9 cellular contexts compared by ENCODE assay signal in the genomic region with DNA sequence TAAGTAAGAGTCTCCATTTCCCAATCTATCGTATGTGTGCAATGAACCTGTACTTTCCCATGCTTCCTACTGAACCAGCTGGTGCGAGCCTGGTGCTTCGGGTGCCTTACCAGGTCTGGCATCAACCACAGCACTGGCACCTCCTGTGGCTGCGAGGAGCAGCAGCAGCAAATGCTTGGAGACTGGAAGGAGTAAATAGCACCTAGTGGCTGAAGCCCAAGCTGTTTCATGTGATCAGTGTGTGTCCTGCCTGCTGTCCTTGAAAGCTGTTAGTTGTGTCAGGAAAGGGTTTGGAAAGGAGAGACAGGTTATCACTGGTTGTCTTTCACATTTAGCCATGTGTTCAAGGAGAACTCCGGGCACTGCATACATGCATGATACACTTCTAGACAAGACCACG. TPM values are rescaled to one million over a fixed set of nuclear protein-coding genes. Genes with fewer than 3 reads are reported as not detected.
DNase-seq lines count a peak whose midpoint lies in the region; TF ChIP-seq lines count a peak whose summit lies in the region.
"Had no signal": no experiment of that assay in that cellular context is flagged by ENCODE, and none has a peak within 500 bp of the region (broad histone marks: within the 10 kb centered on the region; RNA-seq: fewer than 3 reads in every experiment).

No MANE protein-coding gene starts in this region.

- no peaks in the 10 kb centered on the region for H3K27me3 Mint-ChIP-seq in endodermal cell (ENCODE audit: insufficient read depth)

- peak overlapping the region; percentile 11 for H2AFZ ChIP-seq in parathyroid adenoma

- H3K4me3 Mint-ChIP-seq in endodermal cell: no peak overlapping the region

- no peaks in the 10 kb centered on the region for H3K36me3 Mint-ChIP-seq in endodermal cell (ENCODE audit: low read depth)

- no peak overlapping the region for H3K27ac Mint-ChIP-seq in endodermal cell

- peaks cover 39% of the 10 kb centered on the region for H3K4me1 Mint-ChIP-seq in endodermal cell

- DNase-seq in GM12865 (ENCODE audit: low read depth): peak; percentile 16
- DNase-seq in NCI-H446 (lab: John Stamatoyannopoulos, UW): peak; percentile 62 to 83
- peak; percentile 87 for DNase-seq in endodermal cell
- no peak for DNase-seq in SJCRH30
- DNase-seq in T-helper 2 cell: no peak
- no peak for DNase-seq in GM20000 (ENCODE audit: low spot score)
- DNase-seq in globus pallidus (ENCODE audit: low spot score): no peak

- TF ChIP-seq CTCF in GM12865 (IDR thresholded peaks at IDR 0.05; ENCODE audit: insufficient read depth, low read depth, low read length, missing control alignments): no peak
- peak; percentile 79 for TF ChIP-seq CTCF in endodermal cell (conservative IDR thresholded peaks at IDR 0.05)
- peak; percentile 52 for TF ChIP-seq CTCF in parathyroid adenoma (IDR thresholded peaks at IDR 0.05)
- TF ChIP-seq CTCF in GM20000 (IDR thresholded peaks at IDR 0.05; ENCODE audit: extremely low read depth, missing control alignments): no peak

- H3K4me3 ChIP-seq in GM12865 (ENCODE audit: low read depth, low read length): no peak overlapping the region
- no peak overlapping the region for H3K4me3 ChIP-seq in endodermal cell (ENCODE audit: low read length)
- H3K4me3 ChIP-seq in parathyroid adenoma (ENCODE audit: low read depth, low read length): no peak overlapping the region
- H3K4me3 ChIP-seq in SJCRH30: no peak overlapping the region
- H3K4me3 ChIP-seq: HAP-1 had no signal

- H3K4me2 ChIP-seq in parathyroid adenoma (ENCODE audit: low read length): no peak overlapping the region

- H3K9me3 ChIP-seq in endodermal cell (ENCODE audit: control insufficient read depth, low read length): no peaks in the 10 kb centered on the region
- no peaks in the 10 kb centered on the region for H3K9me3 ChIP-seq in parathyroid adenoma (ENCODE audit: control insufficient read depth, low read length)
- no peaks in the 10 kb centered on the region for H3K9me3 ChIP-seq in SJCRH30 (replicated peaks)
- H3K9me3 ChIP-seq: HAP-1 had no signal

- H3K79me2 ChIP-seq in parathyroid adenoma: no peaks in the 10 kb centered on the region

- H3K9me3 Mint-ChIP-seq in endodermal cell: no peaks in the 10 kb centered on the region

- H3K9ac ChIP-seq in endodermal cell (ENCODE audit: extremely low read depth, low read length, poor library complexity, severe bottlenecking): no peak overlapping the region
- H3K9ac ChIP-seq in parathyroid adenoma: no peak overlapping the region

- 64 to 75% methylated on average over 2 to 6 of the region's 6 CpGs for WGBS in endodermal cell (ENCODE audit: insufficient coverage in 1 of 2, insufficient read length in 1 of 2), 2 experiments

- H3K4me1 ChIP-seq in endodermal cell (ENCODE audit: control insufficient read depth, insufficient read depth, low read length) (peaks cover 11% of the 10 kb centered on the region), parathyroid adenoma (peaks cover 17% of the 10 kb centered on the region), SJCRH30 (no peaks in the 10 kb centered on the region)
- H3K4me1 ChIP-seq: HAP-1 had no signal

- H3K36me3 ChIP-seq in endodermal cell (ENCODE audit: control insufficient read depth, insufficient read depth, low read length): no peaks in the 10 kb centered on the region
- no peaks in the 10 kb centered on the region for H3K36me3 ChIP-seq in parathyroid adenoma (ENCODE audit: control insufficient read depth, insufficient read depth, low read length)
- H3K36me3 ChIP-seq in SJCRH30: no peaks in the 10 kb centered on the region
- H3K36me3 ChIP-seq: HAP-1 had no signal

- no peaks in the 10 kb centered on the region for H3K27me3 ChIP-seq in endodermal cell (ENCODE audit: control insufficient read depth, insufficient read depth, low read length, poor library complexity, severe bottlenecking)
- H3K27me3 ChIP-seq in parathyroid adenoma (ENCODE audit: control insufficient read depth, insufficient read depth, low read length): no peaks in the 10 kb centered on the region
- no peaks in the 10 kb centered on the region for H3K27me3 ChIP-seq in SJCRH30

- no peak overlapping the region for H3K27ac ChIP-seq in endodermal cell (ENCODE audit: low read depth, low read length)
- no peak overlapping the region for H3K27ac ChIP-seq in parathyroid adenoma
- no peak overlapping the region for H3K27ac ChIP-seq in SJCRH30

RNA-seq across cellular contexts. Expression of gene PCOLCE2, which starts 31.8 kb away (rescaled TPM):
- total RNA-seq in endodermal cell: 10 to 100 TPM; 17.0 to 18.0 TPM
- 11.3 TPM for polyA plus RNA-seq in endodermal cell (2013, experiment 1 of 2)
- polyA plus RNA-seq in endodermal cell (2013, experiment 2 of 2): 11.4 TPM
- 12.3 and 16.7 TPM in 2 replicates for total RNA-seq in SJCRH30 (2014; rRNA removed; shearing (Covaris generic))

Comparison
In these comparisons a context has a peak if more than half of its experiments do, and no peak if none do; other contexts are left out.
1. DNase-seq: peak in GM12865 (single experiment), NCI-H446 (2 of 2) and endodermal cell (single experiment); none in SJCRH30 (0 of 2), T-helper 2 cell (0 of 5), GM20000 (single experiment) and globus pallidus (single experiment).
2. CTCF ChIP-seq: peak in endodermal cell (single experiment) and parathyroid adenoma (single experiment); none in GM12865 (single experiment) and GM20000 (single experiment).